15 cellular contexts compared by ENCODE assay signal in genomic region chr5:156147948-156148285, GRCh38.
"Had no signal": no experiment of that assay in that cellular context is flagged by ENCODE, and none has a peak within 500 bp of the region (broad histone marks: within the 10 kb centered on the region; RNA-seq: fewer than 3 reads in every experiment).

No MANE protein-coding gene starts in this region.

- H3K36me3 ChIP-seq: adrenal gland, colonic mucosa, neutrophil, right atrium auricular region, transverse colon had no signal

- H3K4me3 Mint-ChIP-seq: activated CD4-positive, alpha-beta T cell treated with anti-CD3 and anti-CD28 coated beads, Interleukin-2, amount 10 ng/mL, durations not matched to agents 24 days and 14 days; activated naive CD4-positive, alpha-beta T cell treated with anti-CD3 and anti-CD28 coated beads for 36 hours; naive thymus-derived CD4-positive, alpha-beta T cell; stimulated activated naive B cell treated with anti-CD40 and anti-IgM and Interleukin-4, amounts not matched to agents 10 μg/mL and 1 μg/mL and 100 μg/mL, for 72 hours had no signal

- H3K4me1 ChIP-seq: adrenal gland, colonic mucosa, right atrium auricular region, transverse colon had no signal

- H3K36me3 Mint-ChIP-seq: stimulated activated naive B cell treated with anti-CD40 and anti-IgM and Interleukin-4, amounts not matched to agents 10 μg/mL and 1 μg/mL and 100 μg/mL, for 72 hours had no signal

- H3K27me3 ChIP-seq: adrenal gland, colonic mucosa, neutrophil, right atrium auricular region, transverse colon had no signal

- H3K27me3 Mint-ChIP-seq: activated CD4-positive, alpha-beta T cell treated with anti-CD3 and anti-CD28 coated beads, Interleukin-2, amount 10 ng/mL, durations not matched to agents 24 days and 14 days; stimulated activated naive B cell treated with anti-CD40 and anti-IgM and Interleukin-4, amounts not matched to agents 10 μg/mL and 1 μg/mL and 100 μg/mL, for 72 hours had no signal

- H3K27ac Mint-ChIP-seq: activated CD4-positive, alpha-beta T cell treated with anti-CD3 and anti-CD28 coated beads, Interleukin-2, amount 10 ng/mL, durations not matched to agents 24 days and 14 days; activated naive CD4-positive, alpha-beta T cell treated with anti-CD3 and anti-CD28 coated beads for 36 hours; naive thymus-derived CD4-positive, alpha-beta T cell; stimulated activated naive B cell treated with anti-CD40 and anti-IgM and Interleukin-4, amounts not matched to agents 10 μg/mL and 1 μg/mL and 100 μg/mL, for 72 hours had no signal

- H3K9me3 ChIP-seq: adrenal gland, colonic mucosa, neutrophil had no signal

- H3K27ac ChIP-seq: adrenal gland, colonic mucosa, neutrophil, right atrium auricular region, transverse colon had no signal

- H3K4me1 Mint-ChIP-seq: activated CD4-positive, alpha-beta T cell treated with anti-CD3 and anti-CD28 coated beads, Interleukin-2, amount 10 ng/mL, durations not matched to agents 24 days and 14 days; naive thymus-derived CD4-positive, alpha-beta T cell; stimulated activated naive B cell treated with anti-CD40 and anti-IgM and Interleukin-4, amounts not matched to agents 10 μg/mL and 1 μg/mL and 100 μg/mL, for 72 hours had no signal

- H3K9me3 Mint-ChIP-seq: activated CD4-positive, alpha-beta T cell treated with anti-CD3 and anti-CD28 coated beads, Interleukin-2, amount 10 ng/mL, durations not matched to agents 24 days and 14 days; stimulated activated naive B cell treated with anti-CD40 and anti-IgM and Interleukin-4, amounts not matched to agents 10 μg/mL and 1 μg/mL and 100 μg/mL, for 72 hours had no signal

- DNase-seq: activated naive CD4-positive, alpha-beta T cell treated with anti-CD3 and anti-CD28 coated beads for 36 hours; adrenal gland; caudate nucleus; colonic mucosa; effector CD8-positive, alpha-beta T cell; hypothalamus; left colon; naive thymus-derived CD4-positive, alpha-beta T cell; stimulated activated CD4-positive, alpha-beta T cell treated with anti-CD3 and anti-CD28 coated beads, Interleukin-1b, Interleukin-23, amount 100 ng/mL, for 48 hours; stimulated activated naive B cell treated with anti-CD40 and anti-IgM and Interleukin-4, amounts not matched to agents 10 μg/mL and 1 μg/mL and 100 μg/mL, for 72 hours; transverse colon had no signal

- H3K4me3 ChIP-seq: adrenal gland, colonic mucosa, lung, right atrium auricular region, transverse colon had no signal
